Comparison of ENCODE assay signal across 2 cellular contexts in genomic region chr16:22188267-22188594, GRCh38.
TF ChIP-seq lines count a peak whose summit lies in the region.

No MANE protein-coding gene starts in this region.

TF ChIP-seq in HCT116, 20 proteins besides CTCF, POLR2A, EP300 and RAD21:
- TF ChIP-seq, protein P1, sequence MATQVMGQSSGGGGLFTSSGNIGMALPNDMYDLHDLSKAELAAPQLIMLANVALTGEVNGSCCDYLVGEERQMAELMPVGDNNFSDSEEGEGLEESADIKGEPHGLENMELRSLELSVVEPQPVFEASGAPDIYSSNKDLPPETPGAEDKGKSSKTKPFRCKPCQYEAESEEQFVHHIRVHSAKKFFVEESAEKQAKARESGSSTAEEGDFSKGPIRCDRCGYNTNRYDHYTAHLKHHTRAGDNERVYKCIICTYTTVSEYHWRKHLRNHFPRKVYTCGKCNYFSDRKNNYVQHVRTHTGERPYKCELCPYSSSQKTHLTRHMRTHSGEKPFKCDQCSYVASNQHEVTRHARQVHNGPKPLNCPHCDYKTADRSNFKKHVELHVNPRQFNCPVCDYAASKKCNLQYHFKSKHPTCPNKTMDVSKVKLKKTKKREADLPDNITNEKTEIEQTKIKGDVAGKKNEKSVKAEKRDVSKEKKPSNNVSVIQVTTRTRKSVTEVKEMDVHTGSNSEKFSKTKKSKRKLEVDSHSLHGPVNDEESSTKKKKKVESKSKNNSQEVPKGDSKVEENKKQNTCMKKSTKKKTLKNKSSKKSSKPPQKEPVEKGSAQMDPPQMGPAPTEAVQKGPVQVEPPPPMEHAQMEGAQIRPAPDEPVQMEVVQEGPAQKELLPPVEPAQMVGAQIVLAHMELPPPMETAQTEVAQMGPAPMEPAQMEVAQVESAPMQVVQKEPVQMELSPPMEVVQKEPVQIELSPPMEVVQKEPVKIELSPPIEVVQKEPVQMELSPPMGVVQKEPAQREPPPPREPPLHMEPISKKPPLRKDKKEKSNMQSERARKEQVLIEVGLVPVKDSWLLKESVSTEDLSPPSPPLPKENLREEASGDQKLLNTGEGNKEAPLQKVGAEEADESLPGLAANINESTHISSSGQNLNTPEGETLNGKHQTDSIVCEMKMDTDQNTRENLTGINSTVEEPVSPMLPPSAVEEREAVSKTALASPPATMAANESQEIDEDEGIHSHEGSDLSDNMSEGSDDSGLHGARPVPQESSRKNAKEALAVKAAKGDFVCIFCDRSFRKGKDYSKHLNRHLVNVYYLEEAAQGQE (IDR thresholded peaks at IDR 0.05; ENCODE audit: low read depth), result no peak
- TF ChIP-seq ZNF274 (IDR thresholded peaks at IDR 0.05; ENCODE audit: low read depth, low read length) (no peak), EGR1 (IDR thresholded peaks at IDR 0.05; ENCODE audit: low read depth) (no peak), ELF1 (IDR thresholded peaks at IDR 0.05; ENCODE audit: borderline replicate concordance, low read depth) (no peak)

TF ChIP-seq in HEK293T, 16 proteins besides CTCF, POLR2A, EP300 and RAD21 (continued from another document):
- no peak for TF ChIP-seq HDGF (IDR thresholded peaks at IDR 0.05; ENCODE audit: borderline replicate concordance)
TF ChIP-seq in HEK293T: peak in this region for 0.
